Comparison of ENCODE assay signal across 29 cellular contexts in the genomic region with DNA sequence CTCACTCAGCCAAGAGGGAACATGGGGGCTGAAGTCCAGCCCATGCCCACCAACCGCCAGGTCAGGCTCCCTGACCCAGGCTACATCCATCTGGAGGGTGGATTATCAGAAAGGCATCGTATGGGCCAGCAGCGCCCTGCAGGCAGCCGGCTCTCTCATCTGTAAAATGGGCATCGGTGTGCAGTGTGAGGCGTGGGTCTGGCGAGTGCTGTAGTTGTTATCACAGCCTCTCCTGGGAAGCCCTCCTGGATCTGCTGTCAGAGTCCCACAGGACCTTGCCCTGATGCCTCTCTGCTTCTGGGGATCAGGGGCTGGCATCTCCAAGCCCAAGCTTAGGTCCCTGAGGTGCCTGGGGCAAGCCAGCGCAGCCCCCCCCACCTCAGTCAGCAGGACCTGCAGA. TPM values are rescaled to one million over a fixed set of nuclear protein-coding genes. Genes with fewer than 3 reads are reported as not detected.
"Had no signal": no experiment of that assay in that cellular context is flagged by ENCODE, and none has a peak within 500 bp of the region (broad histone marks: within the 10 kb centered on the region; RNA-seq: fewer than 3 reads in every experiment).

No MANE protein-coding gene starts in this region.

- H3K27ac Mint-ChIP-seq: activated CD8-positive, alpha-beta memory T cell treated with anti-CD3 and anti-CD28 coated beads, Interleukin-2, amount 10 ng/mL, durations not matched to agents 7 days and 5 days; activated CD8-positive, alpha-beta T cell treated with anti-CD3 and anti-CD28 coated beads, Interleukin-2, amount 10 ng/mL, durations not matched to agents 7 days and 5 days; activated naive CD4-positive, alpha-beta T cell treated with anti-CD3 and anti-CD28 coated beads, Interleukin-2, amount 50 U/mL, for 24 hours; activated T-cell treated with anti-CD3 and anti-CD28 coated beads, Interleukin-2, amount 50 U/mL, for 24 hours; activated T-helper 1 cell treated with anti-CD3 and anti-CD28 coated beads, Interleukin-12 subunit alpha, Interleukin-12 subunit beta, Interleukin-2, Interleukin-4 antibody, amounts not matched to agents 30 ng/mL and 10 ng/mL and 1 ng/mL, durations not matched to agents 14 hours and 24 hours and 36 hours had no signal

- H3K27ac ChIP-seq: breast epithelium, SJSA1 had no signal

- H3K27me3 ChIP-seq: SJSA1 had no signal

- H3K4me1 ChIP-seq: breast epithelium, SJSA1 had no signal

- H3K4me1 Mint-ChIP-seq: activated CD8-positive, alpha-beta memory T cell treated with anti-CD3 and anti-CD28 coated beads, Interleukin-2, amount 10 ng/mL, durations not matched to agents 7 days and 5 days; activated naive CD4-positive, alpha-beta T cell treated with anti-CD3 and anti-CD28 coated beads, Interleukin-2, amount 50 U/mL, for 24 hours had no signal

- DNase-seq: activated CD4-positive, alpha-beta T cell treated with anti-CD3 and anti-CD28 coated beads for 48 hours; activated CD4-positive, alpha-beta T cell treated with anti-CD3 and anti-CD28 coated beads, Interleukin-2, amount 50 U/mL, for 4 hours; activated CD8-positive, alpha-beta T cell treated with anti-CD3 and anti-CD28 coated beads, Interleukin-2, amount 10 ng/mL, durations not matched to agents 7 days and 5 days; activated effector memory CD4-positive, alpha-beta T cell treated with Interleukin-2 at 50 U/mL for 16 hours; activated naive CD4-positive, alpha-beta T cell; activated T-cell treated with anti-CD3 and anti-CD28 coated beads, Interleukin-2, amount 50 U/mL, for 24 hours; aorta; Karpas-422; MM.1S; NCI-H1105; NCI-H1436; NCI-H187; NCI-H2081; NCI-H510A treated with DMSO at 0.1 percent for 48 hours; NCI-H69; NK-92 treated with Interleukin-12 subunit alpha and Interleukin-12 subunit beta, amount 100 ng/mL, for 24 hours; OCI-M1; RPMI8226; SHP77; SW 1271 had no signal

- H3K4me3 ChIP-seq: breast epithelium, K562, SJSA1 had no signal

- ATAC-seq: activated CD8-positive, alpha-beta memory T cell treated with anti-CD3 and anti-CD28 coated beads, Interleukin-2, amount 10 ng/mL, durations not matched to agents 7 days and 5 days; activated CD8-positive, alpha-beta T cell treated with anti-CD3 and anti-CD28 coated beads, Interleukin-2, amount 10 ng/mL, durations not matched to agents 7 days and 5 days; K562; Panc1; SK-N-SH treated with all-trans-retinoic acid at 6 μM for 48 hours had no signal

- H3K4me3 Mint-ChIP-seq: activated CD8-positive, alpha-beta memory T cell treated with anti-CD3 and anti-CD28 coated beads, Interleukin-2, amount 10 ng/mL, durations not matched to agents 7 days and 5 days; activated CD8-positive, alpha-beta T cell treated with anti-CD3 and anti-CD28 coated beads, Interleukin-2, amount 10 ng/mL, durations not matched to agents 7 days and 5 days; activated naive CD4-positive, alpha-beta T cell treated with anti-CD3 and anti-CD28 coated beads, Interleukin-2, amount 50 U/mL, for 24 hours; activated T-cell treated with anti-CD3 and anti-CD28 coated beads, Interleukin-2, amount 50 U/mL, for 24 hours; activated T-helper 1 cell treated with anti-CD3 and anti-CD28 coated beads, Interleukin-12 subunit alpha, Interleukin-12 subunit beta, Interleukin-2, Interleukin-4 antibody, amounts not matched to agents 30 ng/mL and 10 ng/mL and 1 ng/mL, durations not matched to agents 14 hours and 24 hours and 36 hours had no signal

- H3K36me3 ChIP-seq: breast epithelium, SJSA1 had no signal

- FAIRE-seq: K562 had no signal

- H3K27me3 Mint-ChIP-seq: activated naive CD4-positive, alpha-beta T cell treated with anti-CD3 and anti-CD28 coated beads, Interleukin-2, amount 50 U/mL, for 24 hours had no signal

RNA-seq across cellular contexts. Expression of a gene that starts 27.4 kb away (rescaled TPM):
- total RNA-seq: activated CD8-positive, alpha-beta memory T cell treated with anti-CD3 and anti-CD28 coated beads, Interleukin-2, amount 10 ng/mL, durations not matched to agents 7 days and 5 days; activated CD8-positive, alpha-beta T cell treated with anti-CD3 and anti-CD28 coated beads, Interleukin-2, amount 10 ng/mL, durations not matched to agents 7 days and 5 days; activated T-helper 1 cell treated with anti-CD3 and anti-CD28 coated beads, Interleukin-12 subunit alpha, Interleukin-12 subunit beta, Interleukin-2, Interleukin-4 antibody, amounts not matched to agents 30 ng/mL and 10 ng/mL and 1 ng/mL, durations not matched to agents 14 hours and 24 hours and 36 hours; aorta; breast epithelium; K562; SJSA1; T-helper 1 cell treated with Interleukin-12 subunit alpha and Interleukin-12 subunit beta and Interleukin-4 antibody, amounts not matched to agents 30 ng/mL and 1 ng/mL, for 36 hours had no signal
- polyA plus RNA-seq: aorta, K562 had no signal
